ENCODE assay signal across 10 cellular contexts in genomic region chr15:86183765-86184491, GRCh38.
A peak's percentile ranks its signal among the peaks of the same experiment; 100 is the strongest.
DNase-seq lines count a peak whose midpoint lies in the region; ATAC-seq lines count a peak whose summit lies in the region.
"Had no signal": no experiment of that assay in that cellular context is flagged by ENCODE, and none has a peak within 500 bp of the region (broad histone marks: within the 10 kb centered on the region; RNA-seq: fewer than 3 reads in every experiment).

No MANE protein-coding gene starts in this region.

- H3K9me3 Mint-ChIP-seq in activated T-cell treated with anti-CD3 and anti-CD28 coated beads, Interleukin-2, amount 50 U/mL, for 24 hours = no peaks in the 10 kb centered on the region
- no peaks in the 10 kb centered on the region for H3K9me3 Mint-ChIP-seq in natural killer cell treated with Interleukin-12 subunit alpha and Interleukin-12 subunit beta and Interleukin-15 and Interleukin-18, amount 100 ng/mL, for 72 hours

- peak overlapping the region; percentile 48 for H3K27ac Mint-ChIP-seq in activated T-cell treated with anti-CD3 and anti-CD28 coated beads, Interleukin-2, amount 50 U/mL, for 24 hours
- no peak overlapping the region for H3K27ac Mint-ChIP-seq in natural killer cell treated with Interleukin-12 subunit alpha and Interleukin-12 subunit beta and Interleukin-15 and Interleukin-18, amount 100 ng/mL, for 72 hours
- H3K27ac Mint-ChIP-seq: B cell had no signal

- no peak overlapping the region for H3K4me3 Mint-ChIP-seq in activated T-cell treated with anti-CD3 and anti-CD28 coated beads, Interleukin-2, amount 50 U/mL, for 24 hours
- H3K4me3 Mint-ChIP-seq in natural killer cell treated with Interleukin-12 subunit alpha and Interleukin-12 subunit beta and Interleukin-15 and Interleukin-18, amount 100 ng/mL, for 72 hours = no peak overlapping the region
- H3K4me3 Mint-ChIP-seq: B cell had no signal

- H3K36me3 Mint-ChIP-seq in activated T-cell treated with anti-CD3 and anti-CD28 coated beads, Interleukin-2, amount 50 U/mL, for 24 hours (ENCODE audit: low read depth) = no peaks in the 10 kb centered on the region
- no peaks in the 10 kb centered on the region for H3K36me3 Mint-ChIP-seq in natural killer cell treated with Interleukin-12 subunit alpha and Interleukin-12 subunit beta and Interleukin-15 and Interleukin-18, amount 100 ng/mL, for 72 hours

- DNase-seq in AG08395 (ENCODE audit: low spot score) (peak; percentile 29), occipital lobe (lab: John Stamatoyannopoulos, UW) (peak; percentile 40), glomerular visceral epithelial cell (ENCODE audit: extremely low spot score) (no peak), NOMO-1 treated with DMSO at 0.1 percent for 48 hours (lab: John Stamatoyannopoulos, UW; ENCODE audit: unreplicated experiment) (no peak)
- DNase-seq in activated T-cell treated with anti-CD3 and anti-CD28 coated beads, Interleukin-2, amount 50 U/mL, for 24 hours = no peak
- DNase-seq in natural killer cell treated with Interleukin-12 subunit alpha and Interleukin-12 subunit beta and Interleukin-15 and Interleukin-18, amount 100 ng/mL, for 72 hours (ENCODE audit: low spot score) = no peak
- DNase-seq: NK-92 treated with Interleukin-12 subunit alpha and Interleukin-12 subunit beta, amount 100 ng/mL, for 24 hours had no signal

- H3K27me3 Mint-ChIP-seq in activated T-cell treated with anti-CD3 and anti-CD28 coated beads, Interleukin-2, amount 50 U/mL, for 24 hours = peaks cover 29% of the 10 kb centered on the region
- H3K27me3 Mint-ChIP-seq in natural killer cell treated with Interleukin-12 subunit alpha and Interleukin-12 subunit beta and Interleukin-15 and Interleukin-18, amount 100 ng/mL, for 72 hours = peaks cover 5 to 19% of the 10 kb centered on the region in 2 donors
- H3K27me3 Mint-ChIP-seq: B cell had no signal

- ATAC-seq in HG02571 (IDR thresholded peaks at IDR 0.05; ENCODE audit: unreplicated experiment) = peak; percentile 53
- ATAC-seq in GM18858 (IDR thresholded peaks at IDR 0.05; ENCODE audit: unreplicated experiment) = no peak
- no peak for ATAC-seq in natural killer cell treated with Interleukin-12 subunit alpha and Interleukin-12 subunit beta and Interleukin-15 and Interleukin-18, amount 100 ng/mL, for 72 hours

- peaks cover 12% of the 10 kb centered on the region for H3K4me1 Mint-ChIP-seq in activated T-cell treated with anti-CD3 and anti-CD28 coated beads, Interleukin-2, amount 50 U/mL, for 24 hours (ENCODE audit: low read depth)
- H3K4me1 Mint-ChIP-seq in natural killer cell treated with Interleukin-12 subunit alpha and Interleukin-12 subunit beta and Interleukin-15 and Interleukin-18, amount 100 ng/mL, for 72 hours (ENCODE audit: low read depth in 2 of 2) = no peaks in the 10 kb centered on the region
- H3K4me1 Mint-ChIP-seq: B cell had no signal

Comparison
In these comparisons a context has a peak if more than half of its experiments do, and no peak if none do; other contexts are left out.
1. DNase-seq: peak in AG08395 (single experiment) and occipital lobe (single experiment); none in activated T-cell treated with anti-CD3 and anti-CD28 coated beads, Interleukin-2, amount 50 U/mL, for 24 hours (single experiment), glomerular visceral epithelial cell (single experiment), natural killer cell treated with Interleukin-12 subunit alpha and Interleukin-12 subunit beta and Interleukin-15 and Interleukin-18, amount 100 ng/mL, for 72 hours (single experiment) and NOMO-1 treated with DMSO at 0.1 percent for 48 hours (single experiment).